ENCODE assay signal across 6 cellular contexts in the genomic region with DNA sequence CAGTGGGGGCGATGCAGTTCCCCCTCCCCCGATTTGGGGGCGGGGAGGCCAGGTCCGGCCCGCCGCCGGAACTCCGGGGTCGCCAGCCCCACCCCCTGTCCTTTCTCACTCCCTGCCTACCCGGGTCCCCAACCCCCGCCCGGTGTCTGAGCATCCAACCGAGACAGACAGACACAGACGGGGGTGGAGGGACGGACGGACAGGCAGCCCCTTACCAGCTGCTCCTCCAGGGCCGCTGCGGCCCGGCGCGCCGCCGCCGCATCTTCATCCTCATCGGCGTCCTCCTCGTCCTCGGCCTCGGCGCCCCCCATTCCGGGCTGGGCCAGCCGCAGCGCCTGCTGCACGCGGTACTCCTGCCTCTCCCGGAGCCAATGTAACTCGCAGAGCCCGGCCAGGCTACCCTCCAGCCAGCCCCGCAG. TPM values are rescaled to one million over a fixed set of nuclear protein-coding genes. Genes with fewer than 3 reads are reported as not detected.
DNase-seq lines count a peak whose midpoint lies in the region; ATAC-seq, FAIRE-seq and TF ChIP-seq lines count a peak whose summit lies in the region.

No MANE protein-coding gene starts in this region.

- peak overlapping the region in 2 of 3 donors; percentile 39 to 57 for H3K27ac ChIP-seq in right lobe of liver

- H3K4me3 ChIP-seq in WI38 (ENCODE audit: low read depth, low read length), result peak overlapping the region; percentile 65
- peak overlapping the region; percentile 44 to 61 (median 51) for H3K4me3 ChIP-seq in right lobe of liver

- FAIRE-seq in H54 (lab: Jason Lieb, UNC), result no peak

- TF ChIP-seq POLR2A in right lobe of liver (IDR thresholded peaks at IDR 0.05) (no peak), H54 (IDR thresholded peaks at IDR 0.05; ENCODE audit: low read depth, low read length) (no peak)

- WGBS in right lobe of liver (ENCODE audit: insufficient coverage, low coverage, low lambda C conversion rate, missing lambda C conversion rate), result 0% methylated on average over 3 of the region's 39 CpGs

- H3K9me3 ChIP-seq in right lobe of liver, result no peaks in the 10 kb centered on the region

- H3K27me3 ChIP-seq in right lobe of liver, result no peaks in the 10 kb centered on the region

- TF ChIP-seq CTCF in WI38 (IDR thresholded peaks at IDR 0.05; ENCODE audit: low read depth, low read length) (no peak), right lobe of liver (IDR thresholded peaks at IDR 0.05) (no peak)

- ATAC-seq in GM19438 (IDR thresholded peaks at IDR 0.05; ENCODE audit: low read depth, unreplicated experiment) (peak; percentile 19), right lobe of liver (no peak)

- no peaks in the 10 kb centered on the region for H3K36me3 ChIP-seq in right lobe of liver

- DNase-seq in right lobe of liver, result peak in 1 of 3 donors; percentile 59
- DNase-seq in H54 (ENCODE audit: insufficient read length, low spot score), result no peak
- DNase-seq in NCI-H2196 (lab: John Stamatoyannopoulos, UW; ENCODE audit: unreplicated experiment), result no peak
- DNase-seq in SW 1271 (lab: John Stamatoyannopoulos, UW), result no peak

- intact Hi-C loops in right lobe of liver (cut with DNase I), result loop anchor here in 1 of 2 donors (5.0 kb wide), 1 partner anchor 48 kb away; no protein-coding TSS in a partner anchor

- H3K4me1 ChIP-seq in right lobe of liver, result peaks cover 0 to 10% (median 0%) of the 10 kb centered on the region in 4 donors

RNA-seq across cellular contexts. Expression of a gene that starts 0.4 kb away (rescaled TPM):
- 1 to 10 TPM in 3 of 6 experiments, under 1 TPM in 3; 0.46 to 1.6 (median 0.93) TPM for total RNA-seq in right lobe of liver

RNA-seq across cellular contexts. Expression of a gene that starts 24.6 kb away (rescaled TPM):
- total RNA-seq in right lobe of liver, result not detected

RNA-seq across cellular contexts. Expression of a gene that starts 35.7 kb away (rescaled TPM):
- 1 to 10 TPM; 2.4 to 4.1 (median 3.0) TPM for total RNA-seq in right lobe of liver

RNA-seq across cellular contexts. Expression of a gene that starts 56.3 kb away (rescaled TPM):
- 10 to 100 TPM; 15.1 to 20.2 (median 16.9) TPM for total RNA-seq in right lobe of liver

RNA-seq across cellular contexts. Expression of a gene that starts 59.5 kb away (rescaled TPM):
- total RNA-seq in right lobe of liver, result 100 to 1,000 TPM in 1 of 6 experiments, 10 to 100 TPM in 5; 83.8 to 119 (median 92.2) TPM
